ENCODE assay signal across 8 cellular contexts in the genomic region with DNA sequence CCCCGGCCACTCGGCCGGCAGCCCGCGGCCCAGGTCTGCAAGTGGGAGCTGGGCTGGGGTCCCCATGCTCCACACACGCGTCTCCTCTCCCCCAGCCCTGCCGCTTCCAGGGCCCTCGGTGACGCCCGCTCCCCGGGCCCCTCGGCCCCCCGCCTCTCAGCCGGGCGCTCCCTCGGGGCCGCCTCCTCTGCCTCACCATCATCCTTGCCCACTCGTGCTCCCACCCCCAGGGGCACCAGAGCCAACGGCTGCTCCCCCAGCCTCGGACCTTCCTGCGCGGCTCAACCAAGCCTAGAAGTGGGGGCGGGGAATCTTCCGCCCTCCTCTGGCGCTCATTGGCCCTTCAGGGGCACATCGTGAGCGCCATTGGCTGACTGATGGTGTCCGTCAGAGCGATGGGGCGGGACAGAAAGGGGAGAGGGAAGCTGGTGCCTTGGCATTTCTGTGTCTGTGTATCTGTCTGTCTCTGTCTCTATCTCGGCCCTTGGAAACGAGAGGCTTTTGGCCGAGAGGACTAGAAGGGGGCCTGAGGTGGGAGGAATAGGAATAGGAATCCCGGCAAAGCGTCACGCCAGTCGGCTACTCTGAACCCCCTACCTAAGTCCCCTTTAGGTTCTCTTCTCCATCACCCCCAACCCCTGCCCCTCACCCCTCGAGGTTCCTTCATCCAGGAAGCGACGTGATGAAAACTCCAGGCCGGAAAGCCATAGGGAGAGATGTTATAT.
DNase-seq lines count a peak whose midpoint lies in the region; ATAC-seq and TF ChIP-seq lines count a peak whose summit lies in the region.

No MANE protein-coding gene starts in this region.

- H3K36me3 ChIP-seq in PC-9 (ENCODE audit: low read depth) (no peaks in the 10 kb centered on the region), esophagus muscularis mucosa (peaks cover 0 to 6% (median 1%) of the 10 kb centered on the region in 4 donors), muscle layer of duodenum (ENCODE audit: control insufficient read depth in 1 of 2, insufficient read depth in 2 of 2, low read length in 2 of 2) (no peaks in the 10 kb centered on the region)

- peak; percentile 93 for DNase-seq in DMS53 treated with DMSO at 0.1 percent for 48 hours (lab: John Stamatoyannopoulos, UW; ENCODE audit: unreplicated experiment)
- peak; percentile 94 for DNase-seq in KBM-7
- peak; percentile 82 to 91 for DNase-seq in PC-9
- peak; percentile 87 for DNase-seq in activated T-cell treated with anti-CD3 and anti-CD28 coated beads, Interleukin-2, amount 50 U/mL, for 4 hours
- DNase-seq in esophagus muscularis mucosa (ENCODE audit: extremely low spot score): peak; percentile 97
- DNase-seq in stimulated activated CD8-positive, alpha-beta memory T cell treated with anti-CD3 and anti-CD28 coated beads, Interleukin-7, amount 100 ng/mL, for 24 hours (ENCODE audit: low read depth): peak; percentile 83

- H3K36me3 Mint-ChIP-seq in activated T-cell treated with anti-CD3 and anti-CD28 coated beads, Interleukin-2, amount 50 U/mL, for 4 hours (ENCODE audit: insufficient read depth): peaks cover 1% of the 10 kb centered on the region

- H3K27me3 ChIP-seq in PC-9 (ENCODE audit: insufficient read depth, low read depth) (no peaks in the 10 kb centered on the region), esophagus muscularis mucosa (no peaks in the 10 kb centered on the region), muscle layer of duodenum (ENCODE audit: low read depth, low read length) (no peaks in the 10 kb centered on the region)

- POLR2A ChIA-PET in PC-9 (lab: Charles Lee; ENCODE audit: unreplicated experiment): interaction anchor here (0.6 kb wide), 1 partner anchor 785 kb away, joined by 3 read pairs; no protein-coding TSS in a partner anchor

- H3K27ac ChIP-seq in PC-9: no peak overlapping the region
- H3K27ac ChIP-seq in esophagus muscularis mucosa (replicated peaks in 1 of 4): peak overlapping the region; percentile 83 to 90 (median 86)
- no peak overlapping the region for H3K27ac ChIP-seq in muscle layer of duodenum (ENCODE audit: low read length)

- no peaks in the 10 kb centered on the region for H3K9me2 ChIP-seq in PC-9 (ENCODE audit: insufficient read depth)

- TF ChIP-seq CTCF in PC-9 (conservative IDR thresholded peaks at IDR 0.05) (no peak), esophagus muscularis mucosa (IDR thresholded peaks at IDR 0.05) (no peak)

- peaks cover 30% of the 10 kb centered on the region for H3K79me2 ChIP-seq in PC-9 (ENCODE audit: low read depth)

- H3K4me1 ChIP-seq in PC-9 (replicated peaks; ENCODE audit: insufficient read depth) (peaks cover 12% of the 10 kb centered on the region), esophagus muscularis mucosa (peaks cover 10 to 40% (median 28%) of the 10 kb centered on the region in 4 donors), muscle layer of duodenum (ENCODE audit: control insufficient read depth in 1 of 2, insufficient read depth in 2 of 2, low read length in 2 of 2) (peaks cover 0 to 18% of the 10 kb centered on the region in 2 donors)

- CTCF ChIA-PET in PC-9 (lab: Charles Lee): no interaction called here

- 2% methylated on average over 11 of the region's 42 CpGs for WGBS in esophagus muscularis mucosa

- no peaks in the 10 kb centered on the region for H3K9me3 ChIP-seq in PC-9 (ENCODE audit: insufficient read depth, low read depth)
- H3K9me3 ChIP-seq in esophagus muscularis mucosa: no peaks in the 10 kb centered on the region
- no peaks in the 10 kb centered on the region for H3K9me3 ChIP-seq in muscle layer of duodenum (ENCODE audit: control insufficient read depth in 1 of 2, low read length in 2 of 2)

- H3F3A ChIP-seq in PC-9 (ENCODE audit: insufficient read depth, low read depth): no peaks in the 10 kb centered on the region; the same call in 1 of the 2 replicates

- peak overlapping the region; percentile 98 for H2AFZ ChIP-seq in PC-9

- peak overlapping the region; percentile 99 for H3K4me3 ChIP-seq in PC-9
- peak overlapping the region; percentile 84 to 100 (median 92) for H3K4me3 ChIP-seq in esophagus muscularis mucosa
- H3K4me3 ChIP-seq in muscle layer of duodenum (ENCODE audit: low read depth in 1 of 2, low read length in 2 of 2): peak overlapping the region; percentile 67 to 79

- no peaks in the 10 kb centered on the region for H4K20me1 ChIP-seq in PC-9 (ENCODE audit: insufficient read depth)

- no peak for TF ChIP-seq POLR2A in esophagus muscularis mucosa (IDR thresholded peaks at IDR 0.05; ENCODE audit: low read depth)

- in situ Hi-C loops in KBM-7 (cut with MboI; ENCODE audit: low pct_unique_long_range_greater_than_20kb, low sequenced_read_pairs): no loop called here

- peak overlapping the region; percentile 99 for H3K4me3 Mint-ChIP-seq in activated T-cell treated with anti-CD3 and anti-CD28 coated beads, Interleukin-2, amount 50 U/mL, for 4 hours

- H3K9me3 Mint-ChIP-seq in activated T-cell treated with anti-CD3 and anti-CD28 coated beads, Interleukin-2, amount 50 U/mL, for 4 hours: no peaks in the 10 kb centered on the region

- H3K4me2 ChIP-seq in PC-9: peak overlapping the region; percentile 83

- TF ChIP-seq EP300 in esophagus muscularis mucosa (IDR thresholded peaks at IDR 0.05): no peak

- intact Hi-C loops in PC-9 (cut with micrococcal nuclease; ENCODE audit: unreplicated experiment): no loop called here
- intact Hi-C loops in esophagus muscularis mucosa (cut with DNase I): no loop called here

- no peaks in the 10 kb centered on the region for H3K27me3 Mint-ChIP-seq in activated T-cell treated with anti-CD3 and anti-CD28 coated beads, Interleukin-2, amount 50 U/mL, for 4 hours (ENCODE audit: low read depth)

- peak; percentile 95 for ATAC-seq in GM21723 (IDR thresholded peaks at IDR 0.05; ENCODE audit: unreplicated experiment)
- ATAC-seq in activated T-cell treated with anti-CD3 and anti-CD28 coated beads, Interleukin-2, amount 50 U/mL, for 4 hours: peak; percentile 100

- no TSS peak for BruUV-seq in PC-9 (replicated peaks; lab: Mats Ljungman, UMichigan)

- H3K4me1 Mint-ChIP-seq in activated T-cell treated with anti-CD3 and anti-CD28 coated beads, Interleukin-2, amount 50 U/mL, for 4 hours (ENCODE audit: low read depth): peaks cover 17% of the 10 kb centered on the region

Comparison
In these comparisons a context has a peak if more than half of its experiments do, and no peak if none do; other contexts are left out.
1. H3K27ac ChIP-seq: peak in esophagus muscularis mucosa (4 of 4); none in PC-9 (single experiment) and muscle layer of duodenum (single experiment).
2. Peak in every context shown above with its lines, with median percentiles within 50 percentile points of each other: DNase-seq and H3K4me3 ChIP-seq.